Comparison of ENCODE assay signal across 8 cellular contexts in genomic region chr12:93380480-93381121, GRCh38. TPM values are rescaled to one million over a fixed set of nuclear protein-coding genes. Genes with fewer than 3 reads are reported as not detected.
DNase-seq lines count a peak whose midpoint lies in the region; ATAC-seq and TF ChIP-seq lines count a peak whose summit lies in the region.

No MANE protein-coding gene starts in this region.

- peak overlapping the region; percentile 99 for H3K27ac Mint-ChIP-seq in CD4-positive, alpha-beta T cell
- peak overlapping the region; percentile 97 for H3K27ac Mint-ChIP-seq in HFFc6
- H3K27ac Mint-ChIP-seq in T-helper 2 cell treated with Interferon-gamma antibody and Interleukin-4, amounts not matched to agents 5 μg/mL and 100 μg/mL, for 36 hours: peak overlapping the region; percentile 100

- peak; percentile 12 for TF ChIP-seq CTCF in CD4-positive, alpha-beta T cell (IDR thresholded peaks at IDR 0.05)
- TF ChIP-seq CTCF in HFFc6 (IDR thresholded peaks at IDR 0.05): peak; percentile 71
- TF ChIP-seq CTCF in fibroblast of villous mesenchyme (IDR thresholded peaks at IDR 0.05; ENCODE audit: insufficient read depth, low read depth, low read length): no peak

- intact Hi-C loops in CD4-positive, alpha-beta T cell (cut with DNase I, micrococcal nuclease): loop anchor here in 1 of 2 experiments (5.0 kb wide), 2 partner anchors 57 to 187 kb away; no protein-coding TSS in a partner anchor
- intact Hi-C loops in sciatic nerve (cut with DNase I): no loop called here

- DNase-seq in CD4-positive, alpha-beta T cell: no peak
- DNase-seq in HFFc6 (peak; percentile 14), fibroblast of villous mesenchyme (ENCODE audit: low read depth) (peak; percentile 51), dedifferentiated amniotic fluid mesenchymal stem cell (ENCODE audit: extremely low spot score) (no peak), ecto neural progenitor cell (ENCODE audit: low spot score) (no peak), sciatic nerve (ENCODE audit: low spot score) (no peak)
- no peak for DNase-seq in T-helper 2 cell treated with Interferon-gamma antibody and Interleukin-4, amounts not matched to agents 5 μg/mL and 100 μg/mL, for 36 hours (ENCODE audit: low spot score)

- POLR2A ChIA-PET in CD4-positive, alpha-beta T cell (lab: Charles Lee): interaction anchor here (0.7 to 1.3 kb wide), 3 partner anchors 61 to 451 kb away, joined by 3 to 6 read pairs (median 6); partner anchors contain the start of gene UBE2N

- no peaks in the 10 kb centered on the region for H3K27me3 ChIP-seq in CD4-positive, alpha-beta T cell (ENCODE audit: control insufficient read depth, insufficient read depth, low read length)

- H3K36me3 Mint-ChIP-seq in CD4-positive, alpha-beta T cell (ENCODE audit: low read depth): peaks cover 15% of the 10 kb centered on the region
- H3K36me3 Mint-ChIP-seq in HFFc6 (ENCODE audit: low read depth): peaks cover 10% of the 10 kb centered on the region
- peaks cover 18% of the 10 kb centered on the region for H3K36me3 Mint-ChIP-seq in T-helper 2 cell treated with Interferon-gamma antibody and Interleukin-4, amounts not matched to agents 5 μg/mL and 100 μg/mL, for 36 hours (ENCODE audit: low read depth)

- peak overlapping the region; percentile 100 for H3K4me3 Mint-ChIP-seq in CD4-positive, alpha-beta T cell
- peak overlapping the region; percentile 96 for H3K4me3 Mint-ChIP-seq in HFFc6
- H3K4me3 Mint-ChIP-seq in T-helper 2 cell treated with Interferon-gamma antibody and Interleukin-4, amounts not matched to agents 5 μg/mL and 100 μg/mL, for 36 hours: peak overlapping the region; percentile 98

- ATAC-seq in CD4-positive, alpha-beta T cell (ENCODE audit: poor library complexity): no peak
- ATAC-seq in sciatic nerve: no peak

- no peaks in the 10 kb centered on the region for H3K27me3 Mint-ChIP-seq in CD4-positive, alpha-beta T cell
- H3K27me3 Mint-ChIP-seq in HFFc6 (ENCODE audit: insufficient read depth): peaks cover 2% of the 10 kb centered on the region
- H3K27me3 Mint-ChIP-seq in T-helper 2 cell treated with Interferon-gamma antibody and Interleukin-4, amounts not matched to agents 5 μg/mL and 100 μg/mL, for 36 hours (ENCODE audit: low read depth): no peaks in the 10 kb centered on the region

- no peaks in the 10 kb centered on the region for H3K9me3 Mint-ChIP-seq in CD4-positive, alpha-beta T cell
- no peaks in the 10 kb centered on the region for H3K9me3 Mint-ChIP-seq in HFFc6
- no peaks in the 10 kb centered on the region for H3K9me3 Mint-ChIP-seq in T-helper 2 cell treated with Interferon-gamma antibody and Interleukin-4, amounts not matched to agents 5 μg/mL and 100 μg/mL, for 36 hours

- H3K9me3 ChIP-seq in CD4-positive, alpha-beta T cell (ENCODE audit: control insufficient read depth, low read length): no peaks in the 10 kb centered on the region

- CTCF ChIA-PET in CD4-positive, alpha-beta T cell (lab: Charles Lee): interaction anchor here (0.6 to 1.9 kb wide), 6 partner anchors 10 to 596 kb away, joined by 3 to 10 read pairs (median 4); no protein-coding TSS in a partner anchor

- H3K27ac ChIP-seq in CD4-positive, alpha-beta T cell (ENCODE audit: low read depth, low read length): no peak overlapping the region
- peak overlapping the region in 13 of 21 experiments; percentile 7 to 95 (median 90) for H3K27ac ChIP-seq in skin epidermis

- peaks cover 69% of the 10 kb centered on the region for H3K4me1 Mint-ChIP-seq in CD4-positive, alpha-beta T cell (ENCODE audit: low read depth)
- H3K4me1 Mint-ChIP-seq in HFFc6 (ENCODE audit: low read depth): peaks cover 52% of the 10 kb centered on the region
- H3K4me1 Mint-ChIP-seq in T-helper 2 cell treated with Interferon-gamma antibody and Interleukin-4, amounts not matched to agents 5 μg/mL and 100 μg/mL, for 36 hours (ENCODE audit: low read depth): peaks cover 42% of the 10 kb centered on the region

- H3K4me3 ChIP-seq in fibroblast of villous mesenchyme (ENCODE audit: low read depth, low read length) (peak overlapping the region; percentile 86), skin epidermis (peak overlapping the region in 6 of 7 experiments; percentile 4 to 94 (median 81))

RNA-seq across cellular contexts. Expression of gene NUDT4, which starts 2.9 kb away (rescaled TPM):
- total RNA-seq in CD4-positive, alpha-beta T cell: 10 to 100 TPM; 86.7 to 92.3 TPM
- total RNA-seq in HFFc6 (2021; fragmentation: NEBNext Ultra II Directional; extraction: Animal tissue kit (Norgen Biotek cat#: 25700)): 10 to 100 TPM; 46.4 to 62.6 (median 51.6) TPM
- 61.3 and 80.2 TPM in 2 replicates for total RNA-seq in fibroblast of villous mesenchyme
- 50.0 TPM for total RNA-seq in sciatic nerve

Comparison
In these comparisons a context has a peak if more than half of its experiments do, and no peak if none do; other contexts are left out.
1. DNase-seq: peak in HFFc6 (single experiment) and fibroblast of villous mesenchyme (single experiment); none in CD4-positive, alpha-beta T cell (0 of 10), T-helper 2 cell treated with Interferon-gamma antibody and Interleukin-4, amounts not matched to agents 5 μg/mL and 100 μg/mL, for 36 hours (single experiment), dedifferentiated amniotic fluid mesenchymal stem cell (single experiment), ecto neural progenitor cell (single experiment) and sciatic nerve (single experiment).
2. Peak in every context shown above with its lines, with median percentiles within 50 percentile points of each other: H3K27ac Mint-ChIP-seq and H3K4me3 Mint-ChIP-seq.